Comparison of ENCODE assay signal across 1 cellular context in genomic region chr9:130932220-130933069, GRCh38.
A peak's percentile ranks its signal among the peaks of the same experiment; 100 is the strongest.
TF ChIP-seq lines count a peak whose summit lies in the region.

No MANE protein-coding gene starts in this region.

TF ChIP-seq in IMR-90, 13 proteins besides CTCF, POLR2A, EP300 and RAD21:
- TF ChIP-seq MAFK (IDR thresholded peaks at IDR 0.05; ENCODE audit: low read depth, low read length), result 0 out of 2 replicates have a peak, but pooled peaks have one; percentile 11
- 0 out of 2 replicates have a peak, but pooled peaks have one; percentile 3 for TF ChIP-seq BHLHE40 (IDR thresholded peaks at IDR 0.05; ENCODE audit: low read depth, low read length)
- TF ChIP-seq FOS (IDR thresholded peaks at IDR 0.05; ENCODE audit: low read depth, low read length), result 0 out of 2 replicates have a peak, but pooled peaks have one; percentile 25
- TF ChIP-seq ELK1 (IDR thresholded peaks at IDR 0.05; ENCODE audit: borderline replicate concordance, low read depth, low read length), result no peak
- TF ChIP-seq RFX5 (IDR thresholded peaks at IDR 0.05; ENCODE audit: low read depth, low read length), result no peak
- no peak for TF ChIP-seq CEBPB (IDR thresholded peaks at IDR 0.05; ENCODE audit: low read depth, low read length)
- no peak for TF ChIP-seq RCOR1 (IDR thresholded peaks at IDR 0.05; ENCODE audit: insufficient replicate concordance, low read length)
- TF ChIP-seq USF2 (IDR thresholded peaks at IDR 0.05; ENCODE audit: low read depth, low read length), result no peak
- no peak for TF ChIP-seq NFE2L2 (IDR thresholded peaks at IDR 0.05; ENCODE audit: low read depth, low read length)
- TF ChIP-seq CHD1 (IDR thresholded peaks at IDR 0.05; ENCODE audit: low read depth, low read length), result no peak
- TF ChIP-seq MAZ (IDR thresholded peaks at IDR 0.05; ENCODE audit: borderline replicate concordance, low read depth, low read length), result no peak
- no peak for TF ChIP-seq MXI1 (IDR thresholded peaks at IDR 0.05; ENCODE audit: borderline replicate concordance, low read depth, low read length)
- TF ChIP-seq SMC3 (IDR thresholded peaks at IDR 0.05; ENCODE audit: low read depth, low read length), result no peak
